Comparison of ENCODE assay signal across 1 cellular context in genomic region chr1:29180497-29181412, GRCh38.
TF ChIP-seq lines count a peak whose summit lies in the region.

No MANE protein-coding gene starts in this region.

TF ChIP-seq in H1, 55 proteins besides CTCF, POLR2A, EP300 and RAD21:
- TF ChIP-seq E2F6 (IDR thresholded peaks at IDR 0.05) (peak; percentile 34; the same call in 1 of the 2 replicates), RNF2 (IDR thresholded peaks at IDR 0.05; ENCODE audit: borderline replicate concordance, low read depth, low read length, missing control alignments, poor library complexity, severe bottlenecking) (no peak), SRF (IDR thresholded peaks at IDR 0.05; ENCODE audit: low read depth, low read length) (no peak)
